Comparison of ENCODE assay signal across 9 cellular contexts in genomic region chr6:80338201-80338836, GRCh38.
DNase-seq lines count a peak whose midpoint lies in the region; ATAC-seq and TF ChIP-seq lines count a peak whose summit lies in the region.
"Had no signal": no experiment of that assay in that cellular context is flagged by ENCODE, and none has a peak within 500 bp of the region (broad histone marks: within the 10 kb centered on the region; RNA-seq: fewer than 3 reads in every experiment).

No MANE protein-coding gene starts in this region.

- no peak for TF ChIP-seq POLR2A in testis (IDR thresholded peaks at IDR 0.05)

- 36 to 54% methylated on average over 11 to 12 of the region's 12 CpGs for WGBS in testis, 2 donors

- H3K4me2 ChIP-seq in neural progenitor cell, result peak overlapping the region; percentile 25
- H3K4me2 ChIP-seq: BLaER1 treated with 17β-estradiol and CSF1 and Interleukin-3, amounts not matched to agents 10 nM and 100 nM had no signal

- H3K27ac ChIP-seq in neural progenitor cell (no peak overlapping the region), testis (no peak overlapping the region)
- H3K27ac ChIP-seq: BLaER1 treated with 17β-estradiol and CSF1 and Interleukin-3, amounts not matched to agents 10 nM and 100 nM had no signal

- no peaks in the 10 kb centered on the region for H3K79me2 ChIP-seq in neural progenitor cell (ENCODE audit: low read depth)

- H3K9me3 ChIP-seq in neural progenitor cell (ENCODE audit: low read depth), result no peaks in the 10 kb centered on the region
- no peaks in the 10 kb centered on the region for H3K9me3 ChIP-seq in testis
- H3K9me3 ChIP-seq: BLaER1 treated with 17β-estradiol and CSF1 and Interleukin-3, amounts not matched to agents 10 nM and 100 nM had no signal

- intact Hi-C loops in testis (cut with DNase I; ENCODE audit: low total_unique reads), result no loop called here

- no peak overlapping the region for H3K4me3 ChIP-seq in epithelial cell of proximal tubule (ENCODE audit: low read depth, low read length)
- H3K4me3 ChIP-seq in neural progenitor cell, result no peak overlapping the region
- H3K4me3 ChIP-seq in testis, result no peak overlapping the region
- H3K4me3 ChIP-seq: BLaER1 treated with 17β-estradiol and CSF1 and Interleukin-3, amounts not matched to agents 10 nM and 100 nM had no signal

- no peaks in the 10 kb centered on the region for H3K9me3 Mint-ChIP-seq in activated CD8-positive, alpha-beta T cell treated with anti-CD3 and anti-CD28 coated beads, Interleukin-2, amount 10 ng/mL, durations not matched to agents 7 days and 5 days (ENCODE audit: insufficient read depth)
- no peaks in the 10 kb centered on the region for H3K9me3 Mint-ChIP-seq in neural progenitor cell

- no peak overlapping the region for H3K4me3 Mint-ChIP-seq in activated CD8-positive, alpha-beta T cell treated with anti-CD3 and anti-CD28 coated beads, Interleukin-2, amount 10 ng/mL, durations not matched to agents 7 days and 5 days
- no peak overlapping the region for H3K4me3 Mint-ChIP-seq in neural progenitor cell

- H3K36me3 Mint-ChIP-seq in activated CD8-positive, alpha-beta T cell treated with anti-CD3 and anti-CD28 coated beads, Interleukin-2, amount 10 ng/mL, durations not matched to agents 7 days and 5 days (ENCODE audit: low read depth), result no peaks in the 10 kb centered on the region
- peaks cover 4% of the 10 kb centered on the region for H3K36me3 Mint-ChIP-seq in neural progenitor cell

- H4K20me1 ChIP-seq in neural progenitor cell (ENCODE audit: low read depth), result no peaks in the 10 kb centered on the region
- H4K20me1 ChIP-seq: BLaER1 treated with 17β-estradiol and CSF1 and Interleukin-3, amounts not matched to agents 10 nM and 100 nM had no signal

- H3F3A ChIP-seq in neural progenitor cell (ENCODE audit: low read depth), result no peaks in the 10 kb centered on the region

- peak; percentile 7 for DNase-seq in NCI-H1694 treated with DMSO at 0.1 percent for 48 hours (lab: John Stamatoyannopoulos, UW)
- DNase-seq in NCI-H1694 (lab: John Stamatoyannopoulos, UW), result no peak
- peak; percentile 45 for DNase-seq in NCI-H2227 (lab: John Stamatoyannopoulos, UW; ENCODE audit: unreplicated experiment)
- DNase-seq in activated CD8-positive, alpha-beta T cell treated with anti-CD3 and anti-CD28 coated beads, Interleukin-2, amount 10 ng/mL, durations not matched to agents 7 days and 5 days, result peak; percentile 78
- DNase-seq in epithelial cell of proximal tubule (ENCODE audit: low read depth), result no peak
- peak; percentile 90 for DNase-seq in neural progenitor cell (ENCODE audit: low spot score)
- DNase-seq in testis, result peak; percentile 83

- H3K36me3 ChIP-seq in neural progenitor cell, result no peaks in the 10 kb centered on the region
- H3K36me3 ChIP-seq in testis (ENCODE audit: low read depth, missing control alignments), result no peaks in the 10 kb centered on the region
- H3K36me3 ChIP-seq: BLaER1 treated with 17β-estradiol and CSF1 and Interleukin-3, amounts not matched to agents 10 nM and 100 nM had no signal

- H3K27me3 ChIP-seq in neural progenitor cell (no peaks in the 10 kb centered on the region), testis (no peaks in the 10 kb centered on the region)
- H3K27me3 ChIP-seq: BLaER1 treated with 17β-estradiol and CSF1 and Interleukin-3, amounts not matched to agents 10 nM and 100 nM had no signal

- H2AFZ ChIP-seq in neural progenitor cell (replicated peaks), result peak overlapping the region; percentile 32

- no peak overlapping the region for H3K9ac ChIP-seq in neural progenitor cell
- H3K9ac ChIP-seq: BLaER1 treated with 17β-estradiol and CSF1 and Interleukin-3, amounts not matched to agents 10 nM and 100 nM had no signal

- peak; percentile 93 for ATAC-seq in HG02678 (IDR thresholded peaks at IDR 0.05; ENCODE audit: unreplicated experiment)
- ATAC-seq in activated CD8-positive, alpha-beta T cell treated with anti-CD3 and anti-CD28 coated beads, Interleukin-2, amount 10 ng/mL, durations not matched to agents 7 days and 5 days, result peak; percentile 84

- H3K27ac Mint-ChIP-seq in activated CD8-positive, alpha-beta T cell treated with anti-CD3 and anti-CD28 coated beads, Interleukin-2, amount 10 ng/mL, durations not matched to agents 7 days and 5 days, result no peak overlapping the region
- no peak overlapping the region for H3K27ac Mint-ChIP-seq in neural progenitor cell

- peak; percentile 83 for TF ChIP-seq CTCF in epithelial cell of proximal tubule (conservative IDR thresholded peaks at IDR 0.05; ENCODE audit: low read depth, low read length)
- peak; percentile 88 for TF ChIP-seq CTCF in neural progenitor cell (IDR thresholded peaks at IDR 0.05)
- peak; percentile 50 to 76 (median 58) for TF ChIP-seq CTCF in testis (IDR thresholded peaks at IDR 0.05)

- H3K4me1 Mint-ChIP-seq in activated CD8-positive, alpha-beta T cell treated with anti-CD3 and anti-CD28 coated beads, Interleukin-2, amount 10 ng/mL, durations not matched to agents 7 days and 5 days (ENCODE audit: low read depth), result no peaks in the 10 kb centered on the region
- H3K4me1 Mint-ChIP-seq in neural progenitor cell, result peaks cover 61% of the 10 kb centered on the region

- CTCF ChIA-PET in activated CD8-positive, alpha-beta T cell treated with anti-CD3 and anti-CD28 coated beads, Interleukin-2, amount 10 ng/mL, durations not matched to agents 7 days and 5 days (lab: Charles Lee), result interaction anchor here (0.9 to 1.6 kb wide), 2 partner anchors 9 to 185 kb away, joined by 3 to 4 read pairs; no protein-coding TSS in a partner anchor

- POLR2A ChIA-PET in activated CD8-positive, alpha-beta T cell treated with anti-CD3 and anti-CD28 coated beads, Interleukin-2, amount 10 ng/mL, durations not matched to agents 7 days and 5 days (lab: Charles Lee), result no interaction called here

- H3K4me1 ChIP-seq in neural progenitor cell, result peaks cover 33% of the 10 kb centered on the region
- no peaks in the 10 kb centered on the region for H3K4me1 ChIP-seq in testis
- H3K4me1 ChIP-seq: BLaER1 treated with 17β-estradiol and CSF1 and Interleukin-3, amounts not matched to agents 10 nM and 100 nM had no signal

- H3K27me3 Mint-ChIP-seq in activated CD8-positive, alpha-beta T cell treated with anti-CD3 and anti-CD28 coated beads, Interleukin-2, amount 10 ng/mL, durations not matched to agents 7 days and 5 days (ENCODE audit: low read depth), result no peaks in the 10 kb centered on the region
- H3K27me3 Mint-ChIP-seq in neural progenitor cell (ENCODE audit: insufficient read depth, low read depth), result no peaks in the 10 kb centered on the region

Comparison
In these comparisons a context has a peak if more than half of its experiments do, and no peak if none do; other contexts are left out.
1. DNase-seq: peak in NCI-H1694 treated with DMSO at 0.1 percent for 48 hours (single experiment), NCI-H2227 (single experiment), activated CD8-positive, alpha-beta T cell treated with anti-CD3 and anti-CD28 coated beads, Interleukin-2, amount 10 ng/mL, durations not matched to agents 7 days and 5 days (single experiment), neural progenitor cell (single experiment) and testis (single experiment); none in NCI-H1694 (single experiment) and epithelial cell of proximal tubule (single experiment).
2. Peak in every context shown above with its lines, with median percentiles within 50 percentile points of each other: CTCF ChIP-seq.